Comparison of ENCODE assay signal across 20 cellular contexts in the genomic region with DNA sequence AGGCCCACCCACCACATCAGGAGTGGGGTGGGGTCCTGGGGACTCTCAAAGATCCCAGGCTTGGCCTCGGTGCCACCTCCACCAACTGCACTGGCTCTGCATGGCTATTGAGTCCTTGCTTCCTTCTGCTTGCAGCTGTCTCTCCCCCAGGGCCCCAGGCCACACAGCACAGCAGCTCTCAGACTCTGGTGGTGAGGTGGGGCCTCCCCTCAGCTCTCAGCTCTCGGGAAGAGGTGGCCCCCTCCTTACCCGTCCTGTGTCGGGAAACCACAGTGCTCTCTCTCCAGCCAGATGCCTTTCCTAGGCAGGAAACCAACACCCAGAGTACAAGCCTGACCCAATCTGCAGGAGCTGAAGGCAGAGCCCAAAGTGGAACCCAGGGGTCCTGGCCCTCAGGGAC. TPM values are rescaled to one million over a fixed set of nuclear protein-coding genes. Genes with fewer than 3 reads are reported as not detected.
DNase-seq lines count a peak whose midpoint lies in the region; ATAC-seq, FAIRE-seq and TF ChIP-seq lines count a peak whose summit lies in the region.
"Had no signal": no experiment of that assay in that cellular context is flagged by ENCODE, and none has a peak within 500 bp of the region (broad histone marks: within the 10 kb centered on the region; RNA-seq: fewer than 3 reads in every experiment).

No MANE protein-coding gene starts in this region.

- peak overlapping the region in 5 of 11 experiments; percentile 36 to 88 (median 46); a peak in 9 of 22 replicates for H3K27ac ChIP-seq in BLaER1 treated with 17β-estradiol and CSF1 and Interleukin-3, amounts not matched to agents 10 nM and 100 nM
- H3K27ac ChIP-seq in kidney (ENCODE audit: low read depth in 2 of 2, low read length in 2 of 2) (no peak overlapping the region), aorta (ENCODE audit: low read depth in 1 of 2, low read length in 2 of 2) (no peak overlapping the region)

- 87 to 90% methylated on average over 4 of the region's 4 CpGs for WGBS in aorta, 2 donors

- no peaks in the 10 kb centered on the region for H3K9me3 ChIP-seq in BLaER1 treated with 17β-estradiol and CSF1 and Interleukin-3, amounts not matched to agents 10 nM and 100 nM (replicated peaks in 1 of 11)
- H3K9me3 ChIP-seq in NT2/D1 (ENCODE audit: insufficient read depth, low read length): no peaks in the 10 kb centered on the region
- no peaks in the 10 kb centered on the region for H3K9me3 ChIP-seq in kidney (ENCODE audit: control insufficient read depth in 1 of 2, low read length in 2 of 2)
- H3K9me3 ChIP-seq in aorta (ENCODE audit: control insufficient read depth, low read length): no peaks in the 10 kb centered on the region

- peak overlapping the region; percentile 57 to 97 (median 91) for H3K4me2 ChIP-seq in BLaER1 treated with 17β-estradiol and CSF1 and Interleukin-3, amounts not matched to agents 10 nM and 100 nM

- H4K20me1 ChIP-seq in BLaER1 treated with 17β-estradiol and CSF1 and Interleukin-3, amounts not matched to agents 10 nM and 100 nM: peaks cover 0 to 95% (median 20%) of the 10 kb centered on the region in 11 experiments; a peak in 18 of 22 replicates

- peaks cover 73 to 85% (median 84%) of the 10 kb centered on the region in 10 experiments for H3K4me1 ChIP-seq in BLaER1 treated with 17β-estradiol and CSF1 and Interleukin-3, amounts not matched to agents 10 nM and 100 nM
- peaks cover 62% of the 10 kb centered on the region for H3K4me1 ChIP-seq in NT2/D1 (ENCODE audit: insufficient read depth, insufficient read length)
- peaks cover 0 to 5% of the 10 kb centered on the region in 2 donors for H3K4me1 ChIP-seq in kidney (ENCODE audit: control insufficient read depth in 1 of 2, insufficient read depth in 1 of 2, low read depth in 1 of 2, low read length in 2 of 2)
- H3K4me1 ChIP-seq in aorta (ENCODE audit: control insufficient read depth in 1 of 2, insufficient read depth in 2 of 2, low read length in 2 of 2): no peaks in the 10 kb centered on the region

- peak overlapping the region in 9 of 11 experiments; percentile 3 to 62 (median 32); a peak in 13 of 22 replicates for H3K9ac ChIP-seq in BLaER1 treated with 17β-estradiol and CSF1 and Interleukin-3, amounts not matched to agents 10 nM and 100 nM
- H3K9ac ChIP-seq in NT2/D1 (ENCODE audit: insufficient read length, low read depth) (peak overlapping the region; percentile 51), kidney (ENCODE audit: low read length in 2 of 2) (no peak overlapping the region)

- H3K27me3 ChIP-seq in BLaER1 treated with 17β-estradiol and CSF1 and Interleukin-3, amounts not matched to agents 10 nM and 100 nM: peaks cover 0 to 88% (median 0%) of the 10 kb centered on the region in 11 experiments; a peak in 7 of 22 replicates
- H3K27me3 ChIP-seq in NT2/D1 (ENCODE audit: insufficient read depth, insufficient read length) (no peaks in the 10 kb centered on the region), aorta (ENCODE audit: control insufficient read depth in 1 of 2, insufficient read depth in 2 of 2, low read length in 1 of 2) (no peaks in the 10 kb centered on the region)

- intact Hi-C loops in kidney (cut with DNase I): no loop called here
- intact Hi-C loops in aorta (cut with DNase I): no loop called here

- H3K4me3 ChIP-seq in BLaER1 treated with 17β-estradiol and CSF1 and Interleukin-3, amounts not matched to agents 10 nM and 100 nM: peak overlapping the region in 3 of 10 experiments; percentile 2 to 34 (median 13); a peak in 3 of 20 replicates
- no peak overlapping the region for H3K4me3 ChIP-seq in NT2/D1 (ENCODE audit: insufficient read length, low read depth)
- no peak overlapping the region for H3K4me3 ChIP-seq in kidney (ENCODE audit: low read length in 2 of 2)
- H3K4me3 ChIP-seq in aorta (ENCODE audit: low read length in 2 of 2): no peak overlapping the region
- H3K4me3 ChIP-seq: GM12878 had no signal

- TF ChIP-seq CTCF in kidney (IDR thresholded peaks at IDR 0.05; ENCODE audit: borderline replicate concordance, extremely low read depth, insufficient read depth): no peak

- H3K36me3 ChIP-seq in BLaER1 treated with 17β-estradiol and CSF1 and Interleukin-3, amounts not matched to agents 10 nM and 100 nM: no peaks in the 10 kb centered on the region
- H3K36me3 ChIP-seq in NT2/D1 (ENCODE audit: insufficient read depth, insufficient read length, low read length): no peaks in the 10 kb centered on the region
- H3K36me3 ChIP-seq in kidney (ENCODE audit: control insufficient read depth in 1 of 2, insufficient read depth in 2 of 2, low read length in 2 of 2): no peaks in the 10 kb centered on the region
- no peaks in the 10 kb centered on the region for H3K36me3 ChIP-seq in aorta (ENCODE audit: control insufficient read depth in 1 of 2, insufficient read depth in 2 of 2, low read length in 1 of 2)

- DNase-seq in GF-D8 (lab: John Stamatoyannopoulos, UW): peak; percentile 17
- DNase-seq in NT2/D1 (ENCODE audit: low read depth, low spot score): no peak
- peak; percentile 42 for DNase-seq in kidney
- DNase-seq in activated CD4-positive, CD25-positive, alpha-beta regulatory T cell treated with anti-CD3 and anti-CD28 coated beads, Interleukin-2, amount 50 U/mL, for 72 hours: no peak
- DNase-seq in kidney tubule cell (ENCODE audit: low spot score): no peak
- DNase-seq in aorta: no peak
- DNase-seq: DMS79; NCI-H1048; NCI-H1436; NCI-H2029; NK-92 treated with Interleukin-12 subunit alpha and Interleukin-12 subunit beta, amount 100 ng/mL, for 24 hours; SHP77 treated with DMSO at 0.1 percent for 48 hours had no signal

- ATAC-seq in GM19324 (IDR thresholded peaks at IDR 0.05; ENCODE audit: low FRiP score, unreplicated experiment): no peak
- no peak for ATAC-seq in aorta (ENCODE audit: low FRiP score)
- ATAC-seq: GM12878, SK-N-SH treated with all-trans-retinoic acid at 6 μM for 48 hours had no signal

- no peak for FAIRE-seq in kidney (lab: Jason Lieb, UNC)
- FAIRE-seq: G401.6, GM12878 had no signal

RNA-seq across cellular contexts. Expression of gene SRCIN1, which starts 18.6 kb away (rescaled TPM):
- total RNA-seq in kidney: 6.1 TPM
- 0.34 TPM for polyA plus RNA-seq in kidney (ENCODE audit: insufficient read depth, low read depth, low replicate concordance)
- total RNA-seq in aorta: under 1 TPM; 0.84 to 0.99 TPM
- polyA plus RNA-seq in aorta: under 1 TPM; 0.38 to 0.41 TPM
- total RNA-seq: M059J, RPMI7951 had no signal
- polyA plus RNA-seq: CD14-positive monocyte had no signal

Comparison
In these comparisons a context has a peak if more than half of its experiments do, and no peak if none do; other contexts are left out.
1. H3K9ac ChIP-seq: peak in BLaER1 treated with 17β-estradiol and CSF1 and Interleukin-3, amounts not matched to agents 10 nM and 100 nM (9 of 11) and NT2/D1 (single experiment); none in kidney (0 of 2).
2. DNase-seq: peak in GF-D8 (single experiment) and kidney (single experiment); none in NT2/D1 (single experiment), activated CD4-positive, CD25-positive, alpha-beta regulatory T cell treated with anti-CD3 and anti-CD28 coated beads, Interleukin-2, amount 50 U/mL, for 72 hours (single experiment), kidney tubule cell (single experiment) and aorta (0 of 2).